22 cellular contexts compared by ENCODE assay signal in the genomic region with DNA sequence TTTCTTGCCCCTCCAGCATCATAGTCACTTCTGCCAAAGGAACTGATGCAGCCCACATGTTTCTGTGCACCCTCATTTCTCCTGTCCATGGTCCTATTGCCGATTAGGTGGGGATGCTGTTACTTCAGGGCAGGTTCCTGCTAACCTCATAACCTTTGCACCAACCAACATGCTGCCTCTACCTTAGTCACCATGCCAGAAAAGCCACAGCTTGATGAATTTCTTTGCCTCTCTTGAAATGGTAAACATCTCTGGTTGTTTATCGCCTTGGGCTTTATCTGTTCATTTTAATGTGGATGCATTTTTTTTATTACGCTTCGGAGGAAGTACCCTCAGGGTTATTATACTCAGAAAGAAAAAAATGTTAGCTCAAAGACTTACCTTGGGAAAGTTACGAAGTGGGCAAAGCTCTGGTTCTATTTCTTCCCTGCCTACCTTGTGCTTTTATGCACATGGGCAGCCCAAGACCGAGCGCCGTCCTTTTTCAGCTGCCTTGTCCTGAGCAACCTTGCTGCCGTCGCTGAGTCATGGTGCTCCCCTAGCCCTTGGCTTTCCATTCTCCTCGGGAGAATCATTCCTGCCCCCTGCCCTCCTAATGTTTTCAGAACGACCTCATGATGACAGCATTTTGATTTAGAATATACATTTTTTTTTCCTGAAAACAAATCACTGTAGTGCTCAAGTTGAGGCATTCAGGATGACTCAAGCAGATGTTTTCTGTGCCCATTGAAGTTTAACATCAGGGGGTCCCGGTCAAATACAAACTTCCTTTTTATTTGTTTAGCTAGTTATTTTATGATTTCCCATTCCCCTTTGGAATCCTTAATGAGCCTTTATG.
A peak's percentile ranks its signal among the peaks of the same experiment; 100 is the strongest.
DNase-seq lines count a peak whose midpoint lies in the region; ATAC-seq and TF ChIP-seq lines count a peak whose summit lies in the region.
"Had no signal": no experiment of that assay in that cellular context is flagged by ENCODE, and none has a peak within 500 bp of the region (broad histone marks: within the 10 kb centered on the region; RNA-seq: fewer than 3 reads in every experiment).

No MANE protein-coding gene starts in this region.

- H3K23ac ChIP-seq in mesendoderm (ENCODE audit: low read length), result no peak overlapping the region

- no peak for TF ChIP-seq CTCF in GM20000 (IDR thresholded peaks at IDR 0.05; ENCODE audit: extremely low read depth, missing control alignments)

- H3K36me3 ChIP-seq in mesendoderm (ENCODE audit: control insufficient read depth, insufficient read depth, low read length), result no peaks in the 10 kb centered on the region
- H3K36me3 ChIP-seq: cardiac muscle cell, thyroid gland had no signal

- no peak overlapping the region for H3K18ac ChIP-seq in mesendoderm (ENCODE audit: low read length)

- no peak overlapping the region for H3K4me2 ChIP-seq in mesendoderm (ENCODE audit: low read length)

- no peak overlapping the region for H2BK120ac ChIP-seq in mesendoderm (ENCODE audit: low read depth, low read length)

- no peaks in the 10 kb centered on the region for H3K27me3 Mint-ChIP-seq in activated T-helper 1 cell treated with anti-CD3 and anti-CD28 coated beads, Interleukin-12 subunit alpha, Interleukin-12 subunit beta, Interleukin-2, Interleukin-4 antibody, amounts not matched to agents 30 ng/mL and 10 ng/mL and 1 ng/mL, durations not matched to agents 14 hours and 24 hours and 36 hours (ENCODE audit: insufficient read depth)
- H3K27me3 Mint-ChIP-seq: activated B cell treated with CpG ODN at 0.5 μM for 24 hours; activated naive CD8-positive, alpha-beta T cell; naive thymus-derived CD4-positive, alpha-beta T cell had no signal

- intact Hi-C loops in activated T-helper 1 cell treated with anti-CD3 and anti-CD28 coated beads, Interleukin-12 subunit alpha, Interleukin-12 subunit beta, Interleukin-2, Interleukin-4 antibody, amounts not matched to agents 30 ng/mL and 10 ng/mL and 1 ng/mL, durations not matched to agents 14 hours and 24 hours and 36 hours (cut with micrococcal nuclease), result no loop called here

- H2BK5ac ChIP-seq in mesendoderm (ENCODE audit: low read length), result no peak overlapping the region

- H3K36me3 Mint-ChIP-seq in activated T-helper 1 cell treated with anti-CD3 and anti-CD28 coated beads, Interleukin-12 subunit alpha, Interleukin-12 subunit beta, Interleukin-2, Interleukin-4 antibody, amounts not matched to agents 30 ng/mL and 10 ng/mL and 1 ng/mL, durations not matched to agents 14 hours and 24 hours and 36 hours (ENCODE audit: low read depth), result no peaks in the 10 kb centered on the region
- H3K36me3 Mint-ChIP-seq: activated naive CD8-positive, alpha-beta T cell; CD14-positive monocyte had no signal

- no peak overlapping the region for H4K5ac ChIP-seq in mesendoderm (ENCODE audit: low read length)

- no peaks in the 10 kb centered on the region for H3K79me1 ChIP-seq in mesendoderm (ENCODE audit: low read length)

- no peak overlapping the region for H3K27ac ChIP-seq in mesendoderm (ENCODE audit: low read depth, low read length)
- H3K27ac ChIP-seq: cardiac muscle cell, thyroid gland had no signal

- no peak overlapping the region for H3K4me3 ChIP-seq in mesendoderm (ENCODE audit: low read length)
- H3K4me3 ChIP-seq: cardiac muscle cell, thyroid gland had no signal

- peaks cover 5% of the 10 kb centered on the region for H3K4me1 ChIP-seq in mesendoderm (ENCODE audit: control insufficient read depth, low read depth, low read length)
- H3K4me1 ChIP-seq: thyroid gland had no signal

- H3K9ac ChIP-seq in mesendoderm (ENCODE audit: low read length), result no peak overlapping the region

- DNase-seq in Caki2 (ENCODE audit: low read depth), result peak; percentile 20
- DNase-seq in M059J (ENCODE audit: low read depth), result peak; percentile 85
- DNase-seq in brain pericyte (ENCODE audit: low read depth, low spot score), result peak; percentile 73
- DNase-seq in mesendoderm, result peak; percentile 53
- DNase-seq in GM20000 (ENCODE audit: low spot score), result no peak
- DNase-seq in activated T-helper 1 cell treated with anti-CD3 and anti-CD28 coated beads, Interleukin-12 subunit alpha, Interleukin-12 subunit beta, Interleukin-2, Interleukin-4 antibody, amounts not matched to agents 30 ng/mL and 10 ng/mL and 1 ng/mL, durations not matched to agents 14 hours and 24 hours and 36 hours (ENCODE audit: low spot score), result no peak
- DNase-seq in stimulated activated CD4-positive, alpha-beta T cell treated with anti-CD3 and anti-CD28 coated beads, Interleukin-4, amount 100 ng/mL, for 24 hours, result no peak
- DNase-seq: ACHN; activated B cell treated with CpG ODN at 0.5 μM for 24 hours; activated T-cell treated with anti-CD3 and anti-CD28 coated beads, Interleukin-2, amount 50 U/mL, for 72 hours; glutamatergic neuron; NCI-H1930; NCI-H510A treated with DMSO at 0.1 percent for 48 hours; SHP77 treated with DMSO at 0.1 percent for 48 hours; T-helper 2 cell; thyroid gland had no signal

- H2BK15ac ChIP-seq in mesendoderm (replicated peaks; ENCODE audit: low read depth), result no peak overlapping the region

- H3K4ac ChIP-seq in mesendoderm (ENCODE audit: low read depth, low read length), result no peak overlapping the region

- H3K9me3 Mint-ChIP-seq in activated T-helper 1 cell treated with anti-CD3 and anti-CD28 coated beads, Interleukin-12 subunit alpha, Interleukin-12 subunit beta, Interleukin-2, Interleukin-4 antibody, amounts not matched to agents 30 ng/mL and 10 ng/mL and 1 ng/mL, durations not matched to agents 14 hours and 24 hours and 36 hours, result peaks cover 9% of the 10 kb centered on the region
- H3K9me3 Mint-ChIP-seq: activated B cell treated with CpG ODN at 0.5 μM for 24 hours; activated T-cell treated with anti-CD3 and anti-CD28 coated beads, Interleukin-2, amount 50 U/mL, for 72 hours had no signal

- WGBS in mesendoderm (ENCODE audit: extremely low coverage, insufficient coverage, low lambda C conversion rate), result no CpG with 5 or more reads among the region's 13 CpGs

- H2AK5ac ChIP-seq in mesendoderm (ENCODE audit: low read length), result peak overlapping the region; percentile 32

- H3K4me3 Mint-ChIP-seq in activated T-helper 1 cell treated with anti-CD3 and anti-CD28 coated beads, Interleukin-12 subunit alpha, Interleukin-12 subunit beta, Interleukin-2, Interleukin-4 antibody, amounts not matched to agents 30 ng/mL and 10 ng/mL and 1 ng/mL, durations not matched to agents 14 hours and 24 hours and 36 hours, result no peak overlapping the region
- H3K4me3 Mint-ChIP-seq: activated B cell treated with CpG ODN at 0.5 μM for 24 hours; activated naive CD8-positive, alpha-beta T cell; activated T-cell treated with anti-CD3 and anti-CD28 coated beads, Interleukin-2, amount 50 U/mL, for 72 hours; CD14-positive monocyte had no signal

- no peaks in the 10 kb centered on the region for H3K79me2 ChIP-seq in mesendoderm (ENCODE audit: control insufficient read depth, insufficient read depth, low read length)

- H4K8ac ChIP-seq in mesendoderm (ENCODE audit: low read depth, low read length), result no peak overlapping the region

- H3K27ac Mint-ChIP-seq in activated T-helper 1 cell treated with anti-CD3 and anti-CD28 coated beads, Interleukin-12 subunit alpha, Interleukin-12 subunit beta, Interleukin-2, Interleukin-4 antibody, amounts not matched to agents 30 ng/mL and 10 ng/mL and 1 ng/mL, durations not matched to agents 14 hours and 24 hours and 36 hours, result no peak overlapping the region
- H3K27ac Mint-ChIP-seq: activated B cell treated with CpG ODN at 0.5 μM for 24 hours; activated naive CD8-positive, alpha-beta T cell; activated T-cell treated with anti-CD3 and anti-CD28 coated beads, Interleukin-2, amount 50 U/mL, for 72 hours; CD14-positive monocyte had no signal

- no peaks in the 10 kb centered on the region for H3K27me3 ChIP-seq in mesendoderm (ENCODE audit: insufficient read depth, low read length, poor library complexity)
- H3K27me3 ChIP-seq: cardiac muscle cell, thyroid gland had no signal

- no peak overlapping the region for H3K56ac ChIP-seq in mesendoderm (ENCODE audit: low read length)

- H3K4me1 Mint-ChIP-seq in activated T-helper 1 cell treated with anti-CD3 and anti-CD28 coated beads, Interleukin-12 subunit alpha, Interleukin-12 subunit beta, Interleukin-2, Interleukin-4 antibody, amounts not matched to agents 30 ng/mL and 10 ng/mL and 1 ng/mL, durations not matched to agents 14 hours and 24 hours and 36 hours (ENCODE audit: low read depth), result peaks cover 26% of the 10 kb centered on the region
- H3K4me1 Mint-ChIP-seq: activated B cell treated with CpG ODN at 0.5 μM for 24 hours, CD14-positive monocyte had no signal

- ATAC-seq in GM19324 (IDR thresholded peaks at IDR 0.05; ENCODE audit: low FRiP score, unreplicated experiment), result no peak
- ATAC-seq: activated T-cell treated with anti-CD3 and anti-CD28 coated beads, Interleukin-2, amount 50 U/mL, for 72 hours; esophagus mucosa; naive thymus-derived CD4-positive, alpha-beta T cell had no signal

- in situ Hi-C loops in Caki2 (cut with HindIII; ENCODE audit: low pct_unique_long_range_greater_than_20kb, low sequenced_read_pairs), result no loop called here

Comparison
In these comparisons a context has a peak if more than half of its experiments do, and no peak if none do; other contexts are left out.
1. DNase-seq: peak in Caki2 (single experiment), M059J (single experiment), brain pericyte (single experiment) and mesendoderm (single experiment); none in GM20000 (single experiment), activated T-helper 1 cell treated with anti-CD3 and anti-CD28 coated beads, Interleukin-12 subunit alpha, Interleukin-12 subunit beta, Interleukin-2, Interleukin-4 antibody, amounts not matched to agents 30 ng/mL and 10 ng/mL and 1 ng/mL, durations not matched to agents 14 hours and 24 hours and 36 hours (single experiment) and stimulated activated CD4-positive, alpha-beta T cell treated with anti-CD3 and anti-CD28 coated beads, Interleukin-4, amount 100 ng/mL, for 24 hours (single experiment).